In the genomic region with DNA sequence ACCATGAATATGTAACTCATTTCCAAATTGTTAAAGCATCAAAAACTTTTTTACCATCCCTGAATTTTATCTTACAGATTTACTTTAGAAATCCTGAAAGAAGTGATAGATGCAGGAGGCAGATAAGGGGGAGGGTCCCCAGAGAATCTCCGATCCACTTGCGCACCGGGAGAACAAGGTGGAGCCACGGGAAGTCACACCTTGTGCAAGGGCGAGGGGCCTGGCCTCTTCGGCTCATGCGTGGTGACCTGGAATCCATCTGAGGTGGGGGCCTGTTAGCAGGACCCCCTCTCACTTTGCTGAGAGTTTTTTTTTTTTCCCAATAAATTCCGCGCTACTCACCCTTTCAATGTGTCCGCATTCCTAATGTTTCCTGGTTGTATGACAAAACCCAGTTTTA, we compare ENCODE assay signal across 31 cellular contexts.
"Had no signal": no experiment of that assay in that cellular context is flagged by ENCODE, and none has a peak within 500 bp of the region (broad histone marks: within the 10 kb centered on the region; RNA-seq: fewer than 3 reads in every experiment).

No MANE protein-coding gene starts in this region.

- DNase-seq: activated CD4-positive, alpha-beta memory T cell treated with anti-CD3 and anti-CD28 coated beads for 36 hours; activated CD4-positive, alpha-beta T cell treated with anti-CD3 and anti-CD28 coated beads for 36 hours; activated CD4-positive, alpha-beta T cell treated with anti-CD3 and anti-CD28 coated beads, Interleukin-2, amount 10 ng/mL, durations not matched to agents 24 days and 14 days; activated CD4-positive, CD25-positive, alpha-beta regulatory T cell; activated CD4-positive, CD25-positive, alpha-beta regulatory T cell treated with anti-CD3 and anti-CD28 coated beads, Interleukin-2, amount 50 U/mL, for 72 hours; activated CD8-positive, alpha-beta memory T cell treated with anti-CD3 and anti-CD28 coated beads, Interleukin-2, amount 10 ng/mL, durations not matched to agents 7 days and 5 days; activated CD8-positive, alpha-beta memory T cell treated with anti-CD3 and anti-CD28 coated beads, Interleukin-2, amount 50 U/mL, for 4 hours; activated CD8-positive, alpha-beta T cell treated with anti-CD3 and anti-CD28 coated beads, Interleukin-2, amount 10 ng/mL, durations not matched to agents 7 days and 5 days; activated effector memory CD4-positive, alpha-beta T cell treated with anti-CD3 and anti-CD28 coated beads, Interleukin-2, amount 50 U/mL, for 16 hours; activated naive CD4-positive, alpha-beta T cell treated with anti-CD3 and anti-CD28 coated beads for 36 hours; activated naive CD8-positive, alpha-beta T cell treated with anti-CD3 and anti-CD28 coated beads for 36 hours; activated naive CD8-positive, alpha-beta T cell treated with anti-CD3 and anti-CD28 coated beads, Interleukin-2, amount 50 U/mL, for 24 hours; activated T-cell treated with anti-CD3 and anti-CD28 coated beads, Interleukin-2, amount 50 U/mL, for 1 hour; activated T-cell treated with anti-CD3 and anti-CD28 coated beads, Interleukin-2, amount 50 U/mL, for 48 hours; adrenal gland; amygdala; aorta; body of pancreas; caudate nucleus; effector CD8-positive, alpha-beta T cell; esophagus squamous epithelium; foreskin melanocyte; T-helper 1 cell; T-helper 17 cell; T1000; WERI-Rb-1 had no signal

- H3K36me3 ChIP-seq: adrenal gland, esophagus squamous epithelium, gastroesophageal sphincter, WERI-Rb-1 had no signal

- H3K4me1 ChIP-seq: adrenal gland, body of pancreas, gastroesophageal sphincter had no signal

- FAIRE-seq: colon, endometrium, endothelial cell of umbilical vein had no signal

- H3K9me3 ChIP-seq: adrenal gland, body of pancreas, esophagus squamous epithelium, gastroesophageal sphincter had no signal

- H3K4me3 ChIP-seq: adrenal gland, body of pancreas, esophagus squamous epithelium, gastroesophageal sphincter had no signal

- H3K27ac ChIP-seq: adrenal gland, body of pancreas, epithelial cell of prostate, esophagus squamous epithelium, gastroesophageal sphincter, WERI-Rb-1 had no signal

- ATAC-seq: activated CD4-positive, alpha-beta T cell treated with anti-CD3 and anti-CD28 coated beads for 36 hours; activated CD8-positive, alpha-beta memory T cell treated with anti-CD3 and anti-CD28 coated beads, Interleukin-2, amount 10 ng/mL, durations not matched to agents 7 days and 5 days; activated CD8-positive, alpha-beta T cell treated with anti-CD3 and anti-CD28 coated beads, Interleukin-2, amount 10 ng/mL, durations not matched to agents 7 days and 5 days; activated naive CD8-positive, alpha-beta T cell treated with anti-CD3 and anti-CD28 coated beads, Interleukin-2, amount 50 U/mL, for 24 hours; body of pancreas; gastroesophageal sphincter; T-helper 17 cell had no signal

- H3K27me3 ChIP-seq: adrenal gland, body of pancreas, esophagus squamous epithelium had no signal
